11 cellular contexts compared by ENCODE assay signal in genomic region chr7:116955340-116955739, GRCh38. TPM values are rescaled to one million over a fixed set of nuclear protein-coding genes. Genes with fewer than 3 reads are reported as not detected.
DNase-seq lines count a peak whose midpoint lies in the region; ATAC-seq and TF ChIP-seq lines count a peak whose summit lies in the region.
"Had no signal": no experiment of that assay in that cellular context is flagged by ENCODE, and none has a peak within 500 bp of the region (broad histone marks: within the 10 kb centered on the region; RNA-seq: fewer than 3 reads in every experiment).

No MANE protein-coding gene starts in this region.

- H3K9me3 ChIP-seq in esophagus squamous epithelium, result no peaks in the 10 kb centered on the region
- H3K9me3 ChIP-seq: neutrophil had no signal

- H3K9me3 Mint-ChIP-seq in T-cell, result no peaks in the 10 kb centered on the region

- H3K27me3 Mint-ChIP-seq in T-cell, result no peaks in the 10 kb centered on the region

- H3K4me3 ChIP-seq in esophagus squamous epithelium, result peak overlapping the region in 1 of 4 donors; percentile 89
- H3K4me3 ChIP-seq in skeletal muscle cell (ENCODE audit: low read depth, low read length), result peak overlapping the region; percentile 75

- no peak for TF ChIP-seq CTCF in esophagus squamous epithelium (IDR thresholded peaks at IDR 0.05)

- peak overlapping the region; percentile 85 to 94 (median 93) for H3K4me3 Mint-ChIP-seq in T-cell

- H3K36me3 Mint-ChIP-seq in T-cell, result no peaks in the 10 kb centered on the region

- peaks cover 18 to 29% (median 22%) of the 10 kb centered on the region in 3 donors for H3K4me1 Mint-ChIP-seq in T-cell

- no peak for TF ChIP-seq POLR2A in esophagus squamous epithelium (IDR thresholded peaks at IDR 0.05)

- no peak for ATAC-seq in T-cell (replicated peaks in 1 of 4)
- ATAC-seq in GM19455 (IDR thresholded peaks at IDR 0.05; ENCODE audit: unreplicated experiment), result no peak

- DNase-seq in DMS79 treated with DMSO at 0.1 percent for 48 hours (lab: John Stamatoyannopoulos, UW) (peak; percentile 49), DMS79 (lab: John Stamatoyannopoulos, UW) (no peak), T-cell (no peak), esophagus squamous epithelium (lab: John Stamatoyannopoulos, UW) (no peak), skeletal muscle cell (ENCODE audit: low read depth) (no peak), NCI-H446 treated with DMSO at 0.1 percent for 48 hours (lab: John Stamatoyannopoulos, UW) (no peak)
- no peak for DNase-seq in stimulated activated CD4-positive, alpha-beta T cell treated with anti-CD3 and anti-CD28 coated beads, Interleukin-15, amount 100 ng/mL, for 24 hours
- DNase-seq: 8988T, NCI-H187 treated with DMSO at 0.1 percent for 48 hours had no signal

- peak overlapping the region; percentile 24 to 75 for H3K27ac Mint-ChIP-seq in T-cell

- POLR2A ChIA-PET in T-cell (lab: Charles Lee), result no interaction called here

- no peaks in the 10 kb centered on the region for H3K27me3 ChIP-seq in esophagus squamous epithelium

- CTCF ChIA-PET in T-cell (lab: Charles Lee), result no interaction called here

- intact Hi-C loops in esophagus squamous epithelium (cut with DNase I), result no loop called here

- no peaks in the 10 kb centered on the region for H3K36me3 ChIP-seq in esophagus squamous epithelium
- H3K36me3 ChIP-seq: neutrophil had no signal

- H3K27ac ChIP-seq in esophagus squamous epithelium, result peak overlapping the region in 3 of 4 donors; percentile 94 to 100 (median 99)
- H3K27ac ChIP-seq: neutrophil had no signal

- H3K4me1 ChIP-seq in esophagus squamous epithelium, result peaks cover 7 to 54% (median 17%) of the 10 kb centered on the region in 3 donors

RNA-seq across cellular contexts. Expression of gene ST7, which starts 2.0 kb away (rescaled TPM):
- total RNA-seq in T-cell (1 to 10 TPM; 3.3 to 6.1 (median 4.4) TPM), esophagus squamous epithelium (10 to 100 TPM; 12.9 to 18.0 (median 15.3) TPM)
